ENCODE assay signal across 16 cellular contexts in genomic region chr4:29390921-29391320, GRCh38.
A peak's percentile ranks its signal among the peaks of the same experiment; 100 is the strongest.
DNase-seq lines count a peak whose midpoint lies in the region; ATAC-seq and TF ChIP-seq lines count a peak whose summit lies in the region.
"Had no signal": no experiment of that assay in that cellular context is flagged by ENCODE, and none has a peak within 500 bp of the region (broad histone marks: within the 10 kb centered on the region; RNA-seq: fewer than 3 reads in every experiment).

No MANE protein-coding gene starts in this region.

- H3K4me3 ChIP-seq in A673 (ENCODE audit: low read depth, low read length, poor library complexity, severe bottlenecking) (no peak overlapping the region), SK-N-MC (peak overlapping the region; percentile 44)
- H3K4me3 ChIP-seq: BLaER1 treated with 17β-estradiol and CSF1 and Interleukin-3, amounts not matched to agents 10 nM and 100 nM; HAP-1 had no signal

- intact Hi-C loops in A673 (cut with micrococcal nuclease; ENCODE audit: unreplicated experiment) = no loop called here

- H3K27me3 Mint-ChIP-seq in T-helper 2 cell treated with Interferon-gamma antibody and Interleukin-4, amounts not matched to agents 5 μg/mL and 100 μg/mL, for 36 hours (ENCODE audit: low read depth) = no peaks in the 10 kb centered on the region
- no peaks in the 10 kb centered on the region for H3K27me3 Mint-ChIP-seq in stimulated activated memory B cell treated with anti-CD40 and anti-IgM and Interleukin-4, amounts not matched to agents 10 μg/mL and 1 μg/mL and 100 μg/mL, for 72 hours
- H3K27me3 Mint-ChIP-seq: CD4-positive, CD25-positive, alpha-beta regulatory T cell had no signal

- H3K36me3 ChIP-seq in A673 (ENCODE audit: insufficient read depth, low read length, poor library complexity, severe bottlenecking) = no peaks in the 10 kb centered on the region
- H3K36me3 ChIP-seq in SK-N-MC (ENCODE audit: insufficient read depth, low read length) = no peaks in the 10 kb centered on the region
- H3K36me3 ChIP-seq: BLaER1 treated with 17β-estradiol and CSF1 and Interleukin-3, amounts not matched to agents 10 nM and 100 nM; HAP-1 had no signal

- no peaks in the 10 kb centered on the region for H3K4me1 Mint-ChIP-seq in T-helper 2 cell treated with Interferon-gamma antibody and Interleukin-4, amounts not matched to agents 5 μg/mL and 100 μg/mL, for 36 hours (ENCODE audit: low read depth)
- no peaks in the 10 kb centered on the region for H3K4me1 Mint-ChIP-seq in stimulated activated memory B cell treated with anti-CD40 and anti-IgM and Interleukin-4, amounts not matched to agents 10 μg/mL and 1 μg/mL and 100 μg/mL, for 72 hours
- H3K4me1 Mint-ChIP-seq: CD4-positive, CD25-positive, alpha-beta regulatory T cell had no signal

- no TSS peak for BruUV-seq in A673 (replicated peaks; lab: Mats Ljungman, UMichigan)

- peaks cover 6% of the 10 kb centered on the region for H3K9me3 ChIP-seq in A673 (ENCODE audit: low read depth, low read length, poor library complexity, severe bottlenecking)
- no peaks in the 10 kb centered on the region for H3K9me3 ChIP-seq in SK-N-MC (ENCODE audit: low read depth, low read length)
- H3K9me3 ChIP-seq: HAP-1 had no signal

- no peak overlapping the region for H3K9ac ChIP-seq in SK-N-MC (ENCODE audit: insufficient read length)
- H3K9ac ChIP-seq: BLaER1 treated with 17β-estradiol and CSF1 and Interleukin-3, amounts not matched to agents 10 nM and 100 nM had no signal

- H3K27ac ChIP-seq in A673 (ENCODE audit: low read depth, low read length, poor library complexity, severe bottlenecking) (no peak overlapping the region), SK-N-MC (peak overlapping the region; percentile 89), foreskin keratinocyte (no peak overlapping the region)
- H3K27ac ChIP-seq: 22Rv1; BLaER1 treated with 17β-estradiol and CSF1 and Interleukin-3, amounts not matched to agents 10 nM and 100 nM had no signal

- peak; percentile 18 for ATAC-seq in foreskin keratinocyte
- no peak for ATAC-seq in stimulated activated memory B cell treated with anti-CD40 and anti-IgM and Interleukin-4, amounts not matched to agents 10 μg/mL and 1 μg/mL and 100 μg/mL, for 72 hours

- TF ChIP-seq CTCF in A673 (conservative IDR thresholded peaks at IDR 0.05; ENCODE audit: low read depth, low read length) (no peak), foreskin keratinocyte (conservative IDR thresholded peaks at IDR 0.05) (no peak)

- POLR2A ChIA-PET in A673 (lab: Charles Lee; ENCODE audit: low non-redundant PET) = no interaction called here

- H3K9me3 Mint-ChIP-seq in T-helper 2 cell treated with Interferon-gamma antibody and Interleukin-4, amounts not matched to agents 5 μg/mL and 100 μg/mL, for 36 hours = peaks cover 60% of the 10 kb centered on the region
- peaks cover 8% of the 10 kb centered on the region for H3K9me3 Mint-ChIP-seq in stimulated activated memory B cell treated with anti-CD40 and anti-IgM and Interleukin-4, amounts not matched to agents 10 μg/mL and 1 μg/mL and 100 μg/mL, for 72 hours

- no peak overlapping the region for H3K4me3 Mint-ChIP-seq in T-helper 2 cell treated with Interferon-gamma antibody and Interleukin-4, amounts not matched to agents 5 μg/mL and 100 μg/mL, for 36 hours
- no peak overlapping the region for H3K4me3 Mint-ChIP-seq in stimulated activated memory B cell treated with anti-CD40 and anti-IgM and Interleukin-4, amounts not matched to agents 10 μg/mL and 1 μg/mL and 100 μg/mL, for 72 hours
- H3K4me3 Mint-ChIP-seq: CD4-positive, CD25-positive, alpha-beta regulatory T cell had no signal

- no peak overlapping the region for H3K27ac Mint-ChIP-seq in T-helper 2 cell treated with Interferon-gamma antibody and Interleukin-4, amounts not matched to agents 5 μg/mL and 100 μg/mL, for 36 hours
- H3K27ac Mint-ChIP-seq in stimulated activated memory B cell treated with anti-CD40 and anti-IgM and Interleukin-4, amounts not matched to agents 10 μg/mL and 1 μg/mL and 100 μg/mL, for 72 hours = no peak overlapping the region
- H3K27ac Mint-ChIP-seq: CD4-positive, CD25-positive, alpha-beta regulatory T cell had no signal

- H3K4me1 ChIP-seq in A673 (ENCODE audit: insufficient read depth, low read length, poor library complexity, severe bottlenecking) (peaks cover 6% of the 10 kb centered on the region), foreskin keratinocyte (no peaks in the 10 kb centered on the region)
- H3K4me1 ChIP-seq: BLaER1 treated with 17β-estradiol and CSF1 and Interleukin-3, amounts not matched to agents 10 nM and 100 nM; HAP-1 had no signal

- CTCF ChIA-PET in A673 (lab: Charles Lee) = no interaction called here

- H3K27me3 ChIP-seq in A673 (replicated peaks; ENCODE audit: insufficient read depth, low read depth, low read length, poor library complexity) (no peaks in the 10 kb centered on the region), foreskin keratinocyte (no peaks in the 10 kb centered on the region)
- H3K27me3 ChIP-seq: BLaER1 treated with 17β-estradiol and CSF1 and Interleukin-3, amounts not matched to agents 10 nM and 100 nM had no signal

- peak; percentile 53 for DNase-seq in A673 (ENCODE audit: low spot score)
- DNase-seq in ELR (ENCODE audit: low read depth) = peak; percentile 23
- peak; percentile 69 for DNase-seq in SK-N-MC (ENCODE audit: low read depth, low spot score)
- peak in 1 of 2 donors; percentile 18 for DNase-seq in foreskin keratinocyte
- DNase-seq in HuH-7.5 (ENCODE audit: low spot score) = no peak
- no peak for DNase-seq in T-helper 2 cell treated with Interferon-gamma antibody and Interleukin-4, amounts not matched to agents 5 μg/mL and 100 μg/mL, for 36 hours (ENCODE audit: low spot score)
- DNase-seq in stimulated activated CD4-positive, alpha-beta T cell treated with anti-CD3 and anti-CD28 coated beads, Interleukin-12 subunit alpha, Interleukin-12 subunit beta, amount 100 ng/mL, for 4 hours = no peak
- DNase-seq: Calu3; CD4-positive, CD25-positive, alpha-beta regulatory T cell; DMS 273 treated with DMSO at 0.1 percent for 48 hours; GDM1; IMR-90 had no signal

- H3K36me3 Mint-ChIP-seq in T-helper 2 cell treated with Interferon-gamma antibody and Interleukin-4, amounts not matched to agents 5 μg/mL and 100 μg/mL, for 36 hours (ENCODE audit: low read depth) = no peaks in the 10 kb centered on the region
- no peaks in the 10 kb centered on the region for H3K36me3 Mint-ChIP-seq in stimulated activated memory B cell treated with anti-CD40 and anti-IgM and Interleukin-4, amounts not matched to agents 10 μg/mL and 1 μg/mL and 100 μg/mL, for 72 hours
- H3K36me3 Mint-ChIP-seq: CD4-positive, CD25-positive, alpha-beta regulatory T cell had no signal

Comparison
In these comparisons a context has a peak if more than half of its experiments do, and no peak if none do; other contexts are left out.
1. DNase-seq: peak in A673 (single experiment), ELR (single experiment) and SK-N-MC (single experiment); none in HuH-7.5 (single experiment), T-helper 2 cell treated with Interferon-gamma antibody and Interleukin-4, amounts not matched to agents 5 μg/mL and 100 μg/mL, for 36 hours (single experiment) and stimulated activated CD4-positive, alpha-beta T cell treated with anti-CD3 and anti-CD28 coated beads, Interleukin-12 subunit alpha, Interleukin-12 subunit beta, amount 100 ng/mL, for 4 hours (single experiment).